ENCODE assay signal across 12 cellular contexts in the genomic region with DNA sequence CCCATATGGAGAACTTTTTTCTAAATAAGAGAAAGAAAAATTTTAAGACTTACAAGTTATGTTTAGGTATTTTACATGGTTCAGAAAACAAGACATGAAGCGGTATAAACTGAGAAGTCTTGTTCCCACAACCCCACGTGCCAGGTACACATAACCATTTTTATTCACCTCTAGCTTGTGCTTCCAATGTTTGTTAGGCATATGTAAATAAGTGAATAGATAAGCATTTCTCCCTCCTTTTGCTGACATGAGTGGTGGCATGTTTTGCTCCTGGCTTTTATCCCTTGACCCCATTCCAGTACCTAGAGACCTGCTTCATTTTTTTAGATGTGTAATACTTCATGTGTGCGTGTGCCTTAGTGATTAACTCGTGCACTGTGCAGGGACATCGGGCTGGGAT.
"Had no signal": no experiment of that assay in that cellular context is flagged by ENCODE, and none has a peak within 500 bp of the region (broad histone marks: within the 10 kb centered on the region; RNA-seq: fewer than 3 reads in every experiment).

No MANE protein-coding gene starts in this region.

- H3K27me3 ChIP-seq: gastroesophageal sphincter, tibial artery had no signal

- ATAC-seq: activated T-cell treated with anti-CD3 and anti-CD28 coated beads, Interleukin-2, amount 50 U/mL, for 72 hours; gastroesophageal sphincter; T-cell had no signal

- DNase-seq: activated CD4-positive, alpha-beta memory T cell treated with anti-CD3 and anti-CD28 coated beads, Interleukin-2, amount 10 ng/mL, durations not matched to agents 7 days and 5 days; activated CD8-positive, alpha-beta memory T cell treated with anti-CD3 and anti-CD28 coated beads, Interleukin-2, amount 50 U/mL, for 4 hours; activated gamma-delta T cell treated with Interleukin-2 at 50 U/mL for 16 hours; activated naive CD8-positive, alpha-beta T cell treated with anti-CD3 and anti-CD28 coated beads for 36 hours; activated T-cell treated with anti-CD3 and anti-CD28 coated beads, Interleukin-2, amount 50 U/mL, for 72 hours; effector CD4-positive, alpha-beta T cell; SIG-M5; T-cell; T1000; tibial artery had no signal

- H3K9me3 ChIP-seq: gastroesophageal sphincter, tibial artery had no signal

- H3K4me3 ChIP-seq: gastroesophageal sphincter, skin epidermis, tibial artery had no signal
